Comparison of ENCODE assay signal across 11 cellular contexts in the genomic region with DNA sequence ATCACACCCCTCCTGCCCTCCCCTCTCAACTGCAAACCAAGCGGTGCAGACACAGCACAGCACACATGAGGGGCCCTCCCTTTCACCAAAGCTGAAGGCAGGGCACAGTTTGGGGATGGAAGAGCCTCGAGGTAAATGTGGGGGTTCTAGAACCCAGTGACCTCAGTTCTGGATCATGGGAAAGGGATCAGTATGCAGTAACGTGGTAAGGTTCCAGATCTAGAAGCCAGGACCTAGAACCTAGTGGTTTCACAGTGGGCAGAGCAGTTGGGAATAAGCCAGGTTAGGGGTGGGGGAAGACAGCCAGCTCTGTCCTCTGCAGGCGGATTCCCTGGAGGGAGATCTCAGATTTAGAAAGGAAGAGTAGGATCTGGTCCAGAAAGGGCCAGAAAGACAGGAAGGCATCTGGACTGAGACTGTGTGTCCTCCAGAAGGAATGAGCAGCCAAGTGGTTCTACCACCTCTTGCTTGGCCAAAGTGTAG. TPM values are rescaled to one million over a fixed set of nuclear protein-coding genes. Genes with fewer than 3 reads are reported as not detected.
DNase-seq lines count a peak whose midpoint lies in the region; TF ChIP-seq lines count a peak whose summit lies in the region.
"Had no signal": no experiment of that assay in that cellular context is flagged by ENCODE, and none has a peak within 500 bp of the region (broad histone marks: within the 10 kb centered on the region; RNA-seq: fewer than 3 reads in every experiment).

No MANE protein-coding gene starts in this region.

- H2AK5ac ChIP-seq in H9 (ENCODE audit: insufficient read length, low read length) = no peak overlapping the region

- H3K4me2 ChIP-seq in H9 (ENCODE audit: insufficient read depth, insufficient read length, low read length) = no peak overlapping the region

- no peak overlapping the region for H4K8ac ChIP-seq in H9 (replicated peaks; ENCODE audit: insufficient read length, low read depth, low read length)

- H3K79me1 ChIP-seq in H9 (ENCODE audit: insufficient read depth, low read depth, low read length, poor library complexity, severe bottlenecking) = no peaks in the 10 kb centered on the region

- H3K27me3 Mint-ChIP-seq in H9 (ENCODE audit: low read depth) (peaks cover 2% of the 10 kb centered on the region; the same call in 1 of the 2 replicates), MCF 10A (ENCODE audit: insufficient read depth, unreplicated experiment) (no peaks in the 10 kb centered on the region)

- H3K79me2 ChIP-seq in H9 (ENCODE audit: insufficient read depth, low read length) = no peaks in the 10 kb centered on the region

- H3K27ac Mint-ChIP-seq in H9 (peak overlapping the region in 2 of 3 experiments; percentile 50 to 66; a peak in 2 of 7 replicates), MCF 10A (ENCODE audit: low read depth, unreplicated experiment) (peak overlapping the region; percentile 78)

- peaks cover 25% of the 10 kb centered on the region for H3K36me3 ChIP-seq in A673 (ENCODE audit: insufficient read depth, low read length, poor library complexity, severe bottlenecking)

- H3K4me1 ChIP-seq in A673 (ENCODE audit: insufficient read depth, low read length, poor library complexity, severe bottlenecking) = peaks cover 45% of the 10 kb centered on the region
- no peaks in the 10 kb centered on the region for H3K4me1 ChIP-seq in H9 (ENCODE audit: insufficient read depth, low read length)

- BruUV-seq in A673 (replicated peaks; lab: Mats Ljungman, UMichigan) = TSS peak; percentile 32
- BruUV-seq in MCF 10A (replicated peaks; lab: Mats Ljungman, UMichigan) = TSS peak; percentile 37

- H2BK12ac ChIP-seq in H9 (ENCODE audit: insufficient read length, low read depth, low read length) = no peak overlapping the region

- H2BK15ac ChIP-seq in H9 (ENCODE audit: low read depth, low read length) = no peak overlapping the region

- H3K27ac ChIP-seq in A673 (ENCODE audit: low read depth, low read length, poor library complexity, severe bottlenecking) (peak overlapping the region; percentile 43), H9 (ENCODE audit: insufficient read length, low read depth, low read length) (no peak overlapping the region)
- H3K27ac ChIP-seq: SJCRH30 had no signal

- H3K9me3 Mint-ChIP-seq in H9 (peaks cover 0 to 5% of the 10 kb centered on the region in 2 experiments; a peak in 1 of 5 replicates), MCF 10A (ENCODE audit: unreplicated experiment) (no peaks in the 10 kb centered on the region)

- H3K23ac ChIP-seq in H9 (ENCODE audit: insufficient read length, low read depth, low read length) = no peak overlapping the region

- no peak overlapping the region for H3K9ac ChIP-seq in H9 (ENCODE audit: extremely low read depth, insufficient read length, low read length)

- H3K18ac ChIP-seq in H9 (ENCODE audit: insufficient read length, low read depth, low read length) = no peak overlapping the region

- peak overlapping the region in 1 of 2 experiments; percentile 44; a peak in 1 of 5 replicates for H3K4me3 Mint-ChIP-seq in H9
- no peak overlapping the region for H3K4me3 Mint-ChIP-seq in MCF 10A (ENCODE audit: unreplicated experiment)

- no peak overlapping the region for H4K91ac ChIP-seq in H9 (ENCODE audit: insufficient read length, low read depth, low read length)

- H3K9me3 ChIP-seq in A673 (ENCODE audit: low read depth, low read length, poor library complexity, severe bottlenecking) = no peaks in the 10 kb centered on the region
- H3K9me3 ChIP-seq in H9 (ENCODE audit: control insufficient read depth, low read depth, low read length) = no peaks in the 10 kb centered on the region
- H3K9me3 ChIP-seq: SJCRH30 had no signal

- no peak overlapping the region for H3K4ac ChIP-seq in H9 (ENCODE audit: low read depth, low read length)

- peaks cover 14% of the 10 kb centered on the region for H3K23me2 ChIP-seq in H9 (ENCODE audit: insufficient read length, low read depth, low read length, poor library complexity, severe bottlenecking)

- no CpG with 5 or more reads among the region's 4 CpGs for WGBS in H9 (ENCODE audit: extremely low coverage, insufficient read length, low lambda C conversion rate)

- H3K36me3 Mint-ChIP-seq in H9 (ENCODE audit: insufficient read depth in 1 of 3, low read depth in 3 of 3) (peaks cover 36 to 54% (median 52%) of the 10 kb centered on the region in 3 experiments; a peak in 6 of 7 replicates), MCF 10A (ENCODE audit: insufficient read depth, unreplicated experiment) (peaks cover 72% of the 10 kb centered on the region)

- intact Hi-C loops in A673 (cut with micrococcal nuclease; ENCODE audit: unreplicated experiment) (loop anchor here (10.0 kb wide), 2 partner anchors 93 to 323 kb away; a partner anchor contains a TSS), MCF 10A (cut with micrococcal nuclease) (no loop called here)

- H2BK20ac ChIP-seq in H9 (ENCODE audit: low read depth, low read length, poor library complexity, severe bottlenecking) = no peak overlapping the region

- no peak overlapping the region for H2BK5ac ChIP-seq in H9 (ENCODE audit: insufficient read length, low read length)

- no peak overlapping the region for H2AFZ ChIP-seq in H9 (ENCODE audit: low read length)

- peaks cover 3% of the 10 kb centered on the region for H4K20me1 ChIP-seq in H9 (ENCODE audit: control insufficient read depth, insufficient read depth, insufficient read length)

- H3K4me1 Mint-ChIP-seq in H9 (peaks cover 26 to 43% of the 10 kb centered on the region in 2 experiments), MCF 10A (ENCODE audit: insufficient read depth, unreplicated experiment) (peaks cover 24% of the 10 kb centered on the region)

- no peak overlapping the region for H3K4me3 ChIP-seq in A673 (ENCODE audit: low read depth, low read length, poor library complexity, severe bottlenecking)
- H3K4me3 ChIP-seq: SJCRH30 had no signal

- no peak for TF ChIP-seq CTCF in A673 (conservative IDR thresholded peaks at IDR 0.05; ENCODE audit: low read depth, low read length)
- no peak for TF ChIP-seq CTCF in H9 (conservative IDR thresholded peaks at IDR 0.05)
- no peak for TF ChIP-seq CTCF in MCF 10A (IDR thresholded peaks at IDR 0.05; ENCODE audit: unreplicated experiment)

- no peak overlapping the region for H4K5ac ChIP-seq in H9 (ENCODE audit: insufficient read length, low read depth, low read length)

- DNase-seq in A673 (ENCODE audit: low spot score) = no peak
- DNase-seq in H9 = no peak
- no peak for DNase-seq in MCF 10A (ENCODE audit: unreplicated experiment)
- DNase-seq in myocyte (ENCODE audit: low read depth) = peak; percentile 45
- DNase-seq in mucosa of gallbladder (ENCODE audit: low spot score) = no peak
- DNase-seq in DMS79 (lab: John Stamatoyannopoulos, UW) = no peak
- DNase-seq in activated effector memory CD4-positive, alpha-beta T cell treated with anti-CD3 and anti-CD28 coated beads, Interleukin-2, amount 50 U/mL, for 16 hours = no peak
- no peak for DNase-seq in nucleus accumbens (lab: John Stamatoyannopoulos, UW)
- DNase-seq: DMS79 treated with DMSO at 0.1 percent for 48 hours, NCI-H1105, SJCRH30 had no signal

- CTCF ChIA-PET in A673 (lab: Charles Lee) = no interaction called here
- CTCF ChIA-PET in MCF 10A (lab: Yijun Ruan, JAX) = interaction anchor here (1.0 kb wide), 1 partner anchor 25 kb away, joined by 6 read pairs; a partner anchor contains a TSS

- POLR2A ChIA-PET in A673 (lab: Charles Lee; ENCODE audit: low non-redundant PET) (no interaction called here), MCF 10A (lab: Yijun Ruan, JAX) (interaction anchor here (0.6 to 5.3 kb wide), 5 partner anchors 10 to 94 kb away, joined by 5 to 98 read pairs (median 47); a partner anchor contains a TSS)

- no peak overlapping the region for H2BK120ac ChIP-seq in H9 (ENCODE audit: low read depth, low read length, poor library complexity, severe bottlenecking)

- no peaks in the 10 kb centered on the region for H3K27me3 ChIP-seq in A673 (replicated peaks; ENCODE audit: insufficient read depth, low read depth, low read length, poor library complexity)
- H3K27me3 ChIP-seq in H9 (ENCODE audit: insufficient read depth, low read length) = no peaks in the 10 kb centered on the region
- H3K27me3 ChIP-seq: SJCRH30 had no signal

- no peak overlapping the region for H3K14ac ChIP-seq in H9 (ENCODE audit: insufficient read depth, low read length)

- no peak overlapping the region for H3K56ac ChIP-seq in H9 (ENCODE audit: insufficient read length, low read depth, low read length)

- no peak overlapping the region for H3T11ph ChIP-seq in H9 (ENCODE audit: low read length)

RNA-seq across cellular contexts. Expression of a gene that starts 3.1 kb away (rescaled TPM):
- total RNA-seq in A673 (2021) (1,330 and 1,983 TPM in 2 replicates), H9 (2021) (1,244 and 1,245 TPM in 2 replicates), MCF 10A (2022) (275 and 390 TPM in 2 replicates), myocyte (1,692 and 1,792 TPM in 2 replicates), mucosa of gallbladder (4,398 TPM)
- polyA plus RNA-seq in myocyte (2012) = 5,857 TPM

RNA-seq across cellular contexts. Expression of a gene that starts 13.5 kb away (rescaled TPM):
- total RNA-seq in A673 (2021) = 103 and 112 TPM in 2 replicates
- 310 and 315 TPM in 2 replicates for total RNA-seq in H9 (2021)
- total RNA-seq in MCF 10A (2022) = 130 and 152 TPM in 2 replicates
- 59.7 and 78.0 TPM in 2 replicates for total RNA-seq in myocyte
- polyA plus RNA-seq in myocyte (2012) = 294 TPM
- 110 TPM for total RNA-seq in mucosa of gallbladder

RNA-seq across cellular contexts. Expression of a gene that starts 24.9 kb away (rescaled TPM):
- total RNA-seq in A673 (2021) (54.6 and 57.0 TPM in 2 replicates), H9 (2021) (44.3 and 45.6 TPM in 2 replicates), MCF 10A (2022) (29.7 and 42.7 TPM in 2 replicates), myocyte (358 and 408 TPM in 2 replicates), mucosa of gallbladder (41.3 TPM)
- 163 TPM for polyA plus RNA-seq in myocyte (2012)

RNA-seq across cellular contexts. Expression of a gene that starts 25.5 kb away (rescaled TPM):
- 227 and 241 TPM in 2 replicates for total RNA-seq in A673 (2021)
- 130 and 134 TPM in 2 replicates for total RNA-seq in H9 (2021)
- 126 and 156 TPM in 2 replicates for total RNA-seq in MCF 10A (2022)
- total RNA-seq in myocyte = 94.7 and 106 TPM in 2 replicates
- polyA plus RNA-seq in myocyte (2012) = 87.4 TPM
- 60.3 TPM for total RNA-seq in mucosa of gallbladder

RNA-seq across cellular contexts. Expression of a gene that starts 34.7 kb away (rescaled TPM):
- total RNA-seq in A673 (2021) (not detected in 2 replicates), H9 (2021) (1.4 and 2.0 TPM in 2 replicates), MCF 10A (2022) (not detected in 2 replicates), myocyte (0.32 TPM in 1 of 2 replicates, not detected in the other), mucosa of gallbladder (1.9 TPM)
- 0.26 TPM for polyA plus RNA-seq in myocyte (2012)
- total RNA-seq: SJCRH30 had no signal
